ENCODE assay signal across 8 cellular contexts in the genomic region with DNA sequence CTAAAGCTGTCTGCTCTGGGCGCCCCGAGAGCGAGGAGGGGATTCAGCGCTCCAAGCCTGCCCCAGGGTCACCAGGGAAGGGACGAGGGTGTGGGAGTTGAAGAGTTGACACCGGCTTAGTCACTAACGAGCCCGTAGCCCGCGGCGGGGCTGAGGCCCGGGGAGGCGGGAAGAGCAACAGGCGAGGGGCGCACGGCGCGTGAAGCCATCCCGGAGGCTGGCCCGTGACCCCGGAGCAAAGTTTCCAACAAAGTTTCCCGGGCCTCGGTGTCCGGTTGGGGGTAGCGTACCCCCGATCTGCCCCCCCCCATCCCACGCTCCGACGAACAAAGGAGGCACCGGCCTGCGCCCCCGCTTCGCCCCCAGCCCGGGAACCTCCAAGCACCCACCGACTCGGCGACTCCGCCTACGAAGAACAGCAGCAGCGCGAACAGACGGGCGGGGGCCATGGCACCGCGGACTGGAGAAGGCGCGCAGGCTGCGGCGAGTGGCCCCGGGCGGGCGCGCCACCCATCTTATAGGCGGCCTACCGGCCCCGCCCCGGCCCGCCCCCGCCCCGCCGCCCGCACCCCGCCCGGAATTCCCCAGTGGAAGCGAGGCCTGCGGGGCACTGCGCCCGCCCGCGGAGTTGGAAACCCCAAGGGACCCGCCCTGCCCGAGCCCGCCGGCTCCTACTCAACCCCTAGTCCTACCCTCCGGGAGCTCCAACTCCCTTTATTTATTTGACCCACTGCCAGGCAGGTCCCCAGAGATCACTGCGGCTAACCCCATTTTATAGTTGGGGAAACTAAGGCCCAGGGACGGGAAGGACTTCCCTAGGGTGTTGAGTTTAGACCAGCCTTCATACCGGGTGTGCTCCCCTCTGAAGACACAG. TPM values are rescaled to one million over a fixed set of nuclear protein-coding genes. Genes with fewer than 3 reads are reported as not detected.
DNase-seq lines count a peak whose midpoint lies in the region; ATAC-seq and TF ChIP-seq lines count a peak whose summit lies in the region.

A gene with protein sequence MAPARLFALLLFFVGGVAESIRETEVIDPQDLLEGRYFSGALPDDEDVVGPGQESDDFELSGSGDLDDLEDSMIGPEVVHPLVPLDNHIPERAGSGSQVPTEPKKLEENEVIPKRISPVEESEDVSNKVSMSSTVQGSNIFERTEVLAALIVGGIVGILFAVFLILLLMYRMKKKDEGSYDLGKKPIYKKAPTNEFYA (minus strand): TSS at position 489 of the 874 bp plus-strand sequence. CDS start 40 bp downstream, at position 449.

- H3K4me1 Mint-ChIP-seq in HFFc6 (ENCODE audit: low read depth) (peaks cover 45% of the 10 kb centered on the region), T-cell (peaks cover 12 to 30% (median 19%) of the 10 kb centered on the region in 3 donors)
- H3K4me1 Mint-ChIP-seq in activated naive CD8-positive, alpha-beta T cell treated with anti-CD3 and anti-CD28 coated beads, Interleukin-2, amount 50 U/mL, for 24 hours = peaks cover 62% of the 10 kb centered on the region

- H3K36me3 ChIP-seq in cardiac muscle cell (no peaks in the 10 kb centered on the region), psoas muscle (ENCODE audit: insufficient read depth in 1 of 2, low read depth in 1 of 2) (no peaks in the 10 kb centered on the region), urinary bladder (ENCODE audit: insufficient read depth) (no peaks in the 10 kb centered on the region)

- H3K27me3 Mint-ChIP-seq in HFFc6 (ENCODE audit: insufficient read depth) (no peaks in the 10 kb centered on the region; the same call in none of the 2 replicates), T-cell (peaks cover 8 to 12% of the 10 kb centered on the region in 2 donors)
- H3K27me3 Mint-ChIP-seq in activated naive CD8-positive, alpha-beta T cell treated with anti-CD3 and anti-CD28 coated beads, Interleukin-2, amount 50 U/mL, for 24 hours = no peaks in the 10 kb centered on the region

- peak within 1 kb of the TSS; percentile 49 for H3K27ac ChIP-seq in cardiac muscle cell
- H3K27ac ChIP-seq in psoas muscle = peak within 1 kb of the TSS; percentile 94
- H3K27ac ChIP-seq in urinary bladder (ENCODE audit: low read depth) = peak within 1 kb of the TSS; percentile 87

- H3K4me3 ChIP-seq in cardiac muscle cell (peak within 1 kb of the TSS; percentile 66), psoas muscle (peak within 1 kb of the TSS; percentile 79), urinary bladder (ENCODE audit: low read depth, low read length) (peak within 1 kb of the TSS; percentile 66)

- CTCF ChIA-PET in T-cell (lab: Charles Lee) = interaction anchor here in 1 of 2 donors (1.4 kb wide), 1 partner anchor 88 kb away, joined by 4 read pairs; no protein-coding TSS in a partner anchor

- DNase-seq in AG20443 (ENCODE audit: low spot score) (peak; percentile 91), HFFc6 (peak; percentile 63), T-cell (peak in 32 of 34 experiments; percentile 4 to 51 (median 30)), cardiac muscle cell (ENCODE audit: low read depth in 1 of 2, low spot score in 1 of 2) (peak; percentile 69 to 77), psoas muscle (peak; percentile 79 to 88), NCI-H2081 treated with DMSO at 0.1 percent for 48 hours (lab: John Stamatoyannopoulos, UW) (no peak)
- DNase-seq in activated naive CD8-positive, alpha-beta T cell treated with anti-CD3 and anti-CD28 coated beads, Interleukin-2, amount 50 U/mL, for 24 hours = peak; percentile 77

- H3K27ac Mint-ChIP-seq in HFFc6 (peak within 1 kb of the TSS; percentile 94), T-cell (peak within 1 kb of the TSS in 1 of 2 donors; percentile 22)
- peak within 1 kb of the TSS; percentile 67 for H3K27ac Mint-ChIP-seq in activated naive CD8-positive, alpha-beta T cell treated with anti-CD3 and anti-CD28 coated beads, Interleukin-2, amount 50 U/mL, for 24 hours

- intact Hi-C loops in psoas muscle (cut with DNase I) = loop anchor here (2.0 to 10.0 kb wide), 2 partner anchors 15 to 1143 kb away; a partner anchor contains a TSS

- ATAC-seq in T-cell (replicated peaks in 1 of 4) (peak; percentile 86 to 90 (median 87)), psoas muscle (peak; percentile 62 to 74 (median 68))
- peak; percentile 73 for ATAC-seq in activated naive CD8-positive, alpha-beta T cell treated with anti-CD3 and anti-CD28 coated beads, Interleukin-2, amount 50 U/mL, for 24 hours

- peaks cover 10% of the 10 kb centered on the region; the same call in 1 of the 2 replicates for H3K36me3 Mint-ChIP-seq in HFFc6 (ENCODE audit: low read depth)
- H3K36me3 Mint-ChIP-seq in T-cell = no peaks in the 10 kb centered on the region
- peaks cover 27% of the 10 kb centered on the region for H3K36me3 Mint-ChIP-seq in activated naive CD8-positive, alpha-beta T cell treated with anti-CD3 and anti-CD28 coated beads, Interleukin-2, amount 50 U/mL, for 24 hours (ENCODE audit: low read depth)

- no peaks in the 10 kb centered on the region for H3K9me3 Mint-ChIP-seq in HFFc6
- H3K9me3 Mint-ChIP-seq in T-cell = no peaks in the 10 kb centered on the region
- H3K9me3 Mint-ChIP-seq in activated naive CD8-positive, alpha-beta T cell treated with anti-CD3 and anti-CD28 coated beads, Interleukin-2, amount 50 U/mL, for 24 hours = no peaks in the 10 kb centered on the region

- H3K4me3 Mint-ChIP-seq in HFFc6 = peak within 1 kb of the TSS; percentile 99
- peak within 1 kb of the TSS; percentile 73 to 78 (median 74) for H3K4me3 Mint-ChIP-seq in T-cell
- H3K4me3 Mint-ChIP-seq in activated naive CD8-positive, alpha-beta T cell treated with anti-CD3 and anti-CD28 coated beads, Interleukin-2, amount 50 U/mL, for 24 hours = peak within 1 kb of the TSS; percentile 91

- H3K27me3 ChIP-seq in cardiac muscle cell = no peaks in the 10 kb centered on the region
- H3K27me3 ChIP-seq in psoas muscle (ENCODE audit: insufficient read depth in 3 of 3, low read length in 2 of 3) = no peaks in the 10 kb centered on the region

- TF ChIP-seq CTCF in HFFc6 (IDR thresholded peaks at IDR 0.05) (no peak), cardiac muscle cell (IDR thresholded peaks at IDR 0.05; ENCODE audit: low read depth, low read length) (no peak), psoas muscle (IDR thresholded peaks at IDR 0.05) (no peak)

- POLR2A ChIA-PET in T-cell (lab: Charles Lee) = interaction anchor here in 1 of 2 donors (0.5 kb wide), 1 partner anchor 19 kb away, joined by 3 read pairs; no protein-coding TSS in a partner anchor

- no peaks in the 10 kb centered on the region for H3K9me3 ChIP-seq in cardiac muscle cell (ENCODE audit: low read depth)
- no peaks in the 10 kb centered on the region for H3K9me3 ChIP-seq in psoas muscle

- H3K4me1 ChIP-seq in cardiac muscle cell (ENCODE audit: low read depth) = peaks cover 41% of the 10 kb centered on the region
- peaks cover 28% of the 10 kb centered on the region for H3K4me1 ChIP-seq in psoas muscle
- H3K4me1 ChIP-seq in urinary bladder (ENCODE audit: insufficient read depth) = no peaks in the 10 kb centered on the region

- 1 to 2% (median 1%) methylated on average over 46 to 78 of the region's 78 CpGs for WGBS in psoas muscle, 3 donors
- 1% methylated on average over 78 of the region's 78 CpGs for WGBS in urinary bladder

RNA-seq across cellular contexts. Expression of the gene that starts here (rescaled TPM):
- total RNA-seq in HFFc6 (2021; fragmentation: NEBNext Ultra II Directional; extraction: Animal tissue kit (Norgen Biotek cat#: 25700)) = 100 to 1,000 TPM; 122 to 146 (median 135) TPM
- 1 to 10 TPM in 4 of 5 donors, under 1 TPM in 1; 0.68 to 4.4 (median 3.5) TPM for total RNA-seq in T-cell
- total RNA-seq in cardiac muscle cell = 36.0 and 55.7 TPM in 2 replicates
- polyA plus RNA-seq in cardiac muscle cell = 35.4 and 74.4 TPM in 2 replicates
- total RNA-seq in psoas muscle = 100 to 1,000 TPM in 2 of 4 donors, 10 to 100 TPM in 2; 32.2 to 283 (median 161) TPM
- 100 to 1,000 TPM in 1 of 3 donors, 10 to 100 TPM in 2; 41.6 to 323 (median 63.9) TPM for polyA plus RNA-seq in psoas muscle
- 28.9 TPM for total RNA-seq in urinary bladder
- 110 TPM for polyA plus RNA-seq in urinary bladder
